10 cellular contexts compared by ENCODE assay signal in the genomic region with DNA sequence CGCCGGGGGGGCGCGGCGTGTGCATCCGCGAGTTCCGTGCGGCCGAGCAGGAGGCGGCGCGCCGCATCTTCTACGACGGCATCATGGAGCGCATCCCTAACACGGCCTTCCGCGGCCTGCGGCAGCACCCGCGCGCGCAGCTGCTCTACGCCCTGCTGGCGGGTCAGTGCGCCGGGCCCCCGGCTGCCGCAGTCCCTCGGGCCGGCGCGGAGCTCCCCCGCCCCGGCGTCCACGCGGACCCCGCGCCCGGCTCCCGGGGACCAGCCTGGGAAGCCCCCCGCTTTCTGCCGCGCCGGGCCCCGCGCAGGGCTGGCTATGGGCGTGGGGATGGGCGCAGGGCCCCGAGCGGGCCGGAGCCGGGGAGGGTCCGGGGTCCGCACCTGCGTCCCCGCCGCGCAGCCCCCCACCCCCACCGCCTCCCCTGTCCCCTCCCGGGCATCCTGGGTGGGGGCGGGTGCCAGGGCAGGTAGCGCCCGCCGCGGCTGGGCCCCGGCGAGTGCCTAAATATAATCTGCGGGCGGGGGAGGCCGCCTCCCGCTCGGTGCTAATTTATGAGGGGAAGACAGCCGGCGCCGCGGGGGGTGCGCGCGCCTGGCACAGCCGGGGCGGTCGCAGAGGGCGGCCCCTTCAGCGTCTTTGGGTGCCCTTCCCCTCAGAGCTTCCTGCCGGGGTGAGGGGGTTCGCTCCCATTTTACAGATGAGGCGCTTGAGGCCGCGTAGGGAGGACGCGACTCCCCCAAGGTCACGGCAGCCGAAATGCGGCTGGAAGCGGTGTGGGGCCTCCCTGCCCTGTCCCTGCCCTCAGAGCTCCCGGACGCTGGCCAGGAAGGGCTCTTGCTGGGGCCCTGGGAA. TPM values are rescaled to one million over a fixed set of nuclear protein-coding genes. Genes with fewer than 3 reads are reported as not detected.
DNase-seq lines count a peak whose midpoint lies in the region; ATAC-seq, FAIRE-seq and TF ChIP-seq lines count a peak whose summit lies in the region.
"Had no signal": no experiment of that assay in that cellular context is flagged by ENCODE, and none has a peak within 500 bp of the region (broad histone marks: within the 10 kb centered on the region; RNA-seq: fewer than 3 reads in every experiment).

No MANE protein-coding gene starts in this region.

- peak overlapping the region; percentile 36 for H3K4me3 Mint-ChIP-seq in T-helper 17 cell

- H3K9me3 ChIP-seq in A549, result no peaks in the 10 kb centered on the region
- H3K9me3 ChIP-seq in T-helper 17 cell (ENCODE audit: control insufficient read depth, low read length, poor library complexity, severe bottlenecking), result no peaks in the 10 kb centered on the region
- no peaks in the 10 kb centered on the region for H3K9me3 ChIP-seq in kidney (ENCODE audit: control insufficient read depth in 1 of 2, low read length in 2 of 2)

- 78% methylated on average over 12 of the region's 101 CpGs for WGBS in A549 (ENCODE audit: missing lambda C conversion rate)

- TF ChIP-seq CTCF in A549 (IDR thresholded peaks at IDR 0.05) (no peak), kidney (IDR thresholded peaks at IDR 0.05; ENCODE audit: borderline replicate concordance, extremely low read depth, insufficient read depth) (no peak), RWPE1 (conservative IDR thresholded peaks at IDR 0.05; ENCODE audit: low read depth) (no peak)

- POLR2A ChIA-PET in A549 (lab: Yijun Ruan, JAX), result no interaction called here
- POLR2A ChIA-PET in RWPE1 (lab: Yijun Ruan, JAX; ENCODE audit: low non-redundant PET), result no interaction called here

- H3K36me3 Mint-ChIP-seq in T-helper 17 cell (ENCODE audit: low read depth), result peaks cover 5% of the 10 kb centered on the region
- H3K36me3 Mint-ChIP-seq: activated naive CD4-positive, alpha-beta T cell treated with anti-CD3 and anti-CD28 coated beads, Interleukin-2, amount 10 ng/mL, durations not matched to agents 7 days and 5 days had no signal

- FAIRE-seq in A549 (lab: Jason Lieb, UNC) (no peak), kidney (lab: Jason Lieb, UNC) (no peak)

- H3K9ac ChIP-seq in kidney (ENCODE audit: low read length in 2 of 2), result no peak overlapping the region

- H3K4me3 ChIP-seq in A549 (peak overlapping the region; percentile 92), kidney (ENCODE audit: low read length in 2 of 2) (no peak overlapping the region)

- no peaks in the 10 kb centered on the region for H3K36me3 ChIP-seq in kidney (ENCODE audit: control insufficient read depth in 1 of 2, insufficient read depth in 2 of 2, low read length in 2 of 2)

- H3K27ac ChIP-seq in A549 (peak overlapping the region; percentile 80 to 96), kidney (ENCODE audit: low read depth in 2 of 2, low read length in 2 of 2) (no peak overlapping the region), RWPE1 (no peak overlapping the region)

- peaks cover 11% of the 10 kb centered on the region; the same call in 1 of the 3 replicates for H3K4me1 ChIP-seq in A549
- peaks cover 0 to 4% of the 10 kb centered on the region in 2 donors for H3K4me1 ChIP-seq in kidney (ENCODE audit: control insufficient read depth in 1 of 2, insufficient read depth in 1 of 2, low read depth in 1 of 2, low read length in 2 of 2)

- peaks cover 39% of the 10 kb centered on the region for H3K27me3 Mint-ChIP-seq in T-helper 17 cell

- no peak for TF ChIP-seq RAD21 in A549 (conservative IDR thresholded peaks at IDR 0.05 in 1 of 2, IDR thresholded peaks at IDR 0.05 in 1 of 2)

- TF ChIP-seq POLR2A in A549 (IDR thresholded peaks at IDR 0.05; ENCODE audit: low read length), result no peak

- H3K27ac Mint-ChIP-seq in T-helper 17 cell, result no peak overlapping the region
- H3K27ac Mint-ChIP-seq: activated naive CD4-positive, alpha-beta T cell treated with anti-CD3 and anti-CD28 coated beads, Interleukin-2, amount 10 ng/mL, durations not matched to agents 7 days and 5 days had no signal

- ATAC-seq in A549, result peak; percentile 30 to 44; a peak in 2 of 6 replicates
- peak; percentile 43 for ATAC-seq in T-helper 17 cell
- no peak for ATAC-seq in HG03571 (IDR thresholded peaks at IDR 0.05; ENCODE audit: unreplicated experiment)

- peak overlapping the region; percentile 91 for H3K4me2 ChIP-seq in A549

- peaks cover 3% of the 10 kb centered on the region for H3K4me1 Mint-ChIP-seq in T-helper 17 cell

- no peak for TF ChIP-seq EP300 in A549 (IDR thresholded peaks at IDR 0.05)

- CTCF ChIA-PET in A549 (lab: Yijun Ruan, JAX), result no interaction called here
- CTCF ChIA-PET in RWPE1 (lab: Yijun Ruan, JAX), result no interaction called here

- intact Hi-C loops in kidney (cut with DNase I), result no loop called here

- no peak for DNase-seq in A549 (ENCODE audit: low read depth in 1 of 2, low spot score in 1 of 2)
- peak; percentile 51 for DNase-seq in Daoy (ENCODE audit: low read depth)
- no peak for DNase-seq in T-helper 17 cell
- peak; percentile 70 for DNase-seq in kidney
- no peak for DNase-seq in inferior parietal cortex (ENCODE audit: extremely low spot score)
- DNase-seq in NCI-H1048 (lab: John Stamatoyannopoulos, UW), result no peak
- no peak for DNase-seq in RWPE1 (ENCODE audit: low spot score)
- DNase-seq: activated naive CD4-positive, alpha-beta T cell treated with anti-CD3 and anti-CD28 coated beads, Interleukin-2, amount 10 ng/mL, durations not matched to agents 7 days and 5 days had no signal

TF ChIP-seq in A549, 52 proteins besides CTCF, POLR2A, EP300 and RAD21:
- no peak for TF ChIP-seq CHD2 (IDR thresholded peaks at IDR 0.05; ENCODE audit: low read length, partially characterized antibody)
- TF ChIP-seq ESRRA (IDR thresholded peaks at IDR 0.05; ENCODE audit: borderline replicate concordance, low read length), result 0 out of 2 replicates have a peak, but pooled peaks have one; percentile 35
- no peak for TF ChIP-seq ZFP36 (IDR thresholded peaks at IDR 0.05; ENCODE audit: borderline replicate concordance, partially characterized antibody)

RNA-seq across cellular contexts. Expression of a gene that starts 0.8 kb away (rescaled TPM):
- polyA plus RNA-seq in A549 (2011; rRNA removed) (2.6 and 3.8 TPM in 2 replicates), A549 (2017; fragmentation: RNase III; extraction: RNeasy Plus Mini Kit Qiagen cat#74134 plus additional on column Dnase treatment) (7.7 to 8.2 TPM (median 8.2 TPM) in 3 replicates), kidney (ENCODE audit: insufficient read depth, low read depth, low replicate concordance) (12.5 TPM)
- polyA plus RNA-seq in A549 (2012; cell fraction: cytosol; rRNA removed), result 7.5 and 9.1 TPM in 2 replicates
- 21.8 and 25.9 TPM in 2 replicates for polyA plus RNA-seq in A549 (2012; cell fraction: nucleus; rRNA removed)
- 6.8 and 8.0 TPM in 2 replicates for polyA minus RNA-seq in A549 (2011; rRNA and poly(A)+ RNA removed)
- total RNA-seq in Daoy (2014; rRNA removed; shearing (Covaris generic)), result 2.8 and 3.4 TPM in 2 replicates
- total RNA-seq in T-helper 17 cell (not detected), kidney (2.7 TPM)
- total RNA-seq: RPMI7951 had no signal

RNA-seq across cellular contexts. Expression of a gene that starts 51.2 kb away (rescaled TPM):
- polyA plus RNA-seq in A549 (2011; rRNA removed), result 9.3 and 11.1 TPM in 2 replicates
- 27.2 and 28.3 TPM in 2 replicates for polyA plus RNA-seq in A549 (2012; cell fraction: cytosol; rRNA removed)
- 46.0 and 66.5 TPM in 2 replicates for polyA plus RNA-seq in A549 (2012; cell fraction: nucleus; rRNA removed)
- polyA plus RNA-seq in A549 (2017; fragmentation: RNase III; extraction: RNeasy Plus Mini Kit Qiagen cat#74134 plus additional on column Dnase treatment), result 17.0 to 18.3 TPM (median 17.1 TPM) in 3 replicates
- 5.4 and 5.9 TPM in 2 replicates for polyA minus RNA-seq in A549 (2011; rRNA and poly(A)+ RNA removed)
- 22.9 and 27.4 TPM in 2 replicates for total RNA-seq in Daoy (2014; rRNA removed; shearing (Covaris generic))
- total RNA-seq in T-helper 17 cell, result 10 to 100 TPM; 40.7 to 47.2 TPM
- 39.1 TPM for total RNA-seq in kidney
- polyA plus RNA-seq in kidney (ENCODE audit: insufficient read depth, low read depth, low replicate concordance), result 17.8 TPM

Comparison
In these comparisons a context has a peak if more than half of its experiments do, and no peak if none do; other contexts are left out.
1. DNase-seq: peak in Daoy (single experiment) and kidney (single experiment); none in A549 (0 of 2), T-helper 17 cell (0 of 3), inferior parietal cortex (single experiment), NCI-H1048 (single experiment) and RWPE1 (single experiment).
2. H3K27ac ChIP-seq: peak in A549 (2 of 2); none in kidney (0 of 2) and RWPE1 (single experiment).